In the genomic region with DNA sequence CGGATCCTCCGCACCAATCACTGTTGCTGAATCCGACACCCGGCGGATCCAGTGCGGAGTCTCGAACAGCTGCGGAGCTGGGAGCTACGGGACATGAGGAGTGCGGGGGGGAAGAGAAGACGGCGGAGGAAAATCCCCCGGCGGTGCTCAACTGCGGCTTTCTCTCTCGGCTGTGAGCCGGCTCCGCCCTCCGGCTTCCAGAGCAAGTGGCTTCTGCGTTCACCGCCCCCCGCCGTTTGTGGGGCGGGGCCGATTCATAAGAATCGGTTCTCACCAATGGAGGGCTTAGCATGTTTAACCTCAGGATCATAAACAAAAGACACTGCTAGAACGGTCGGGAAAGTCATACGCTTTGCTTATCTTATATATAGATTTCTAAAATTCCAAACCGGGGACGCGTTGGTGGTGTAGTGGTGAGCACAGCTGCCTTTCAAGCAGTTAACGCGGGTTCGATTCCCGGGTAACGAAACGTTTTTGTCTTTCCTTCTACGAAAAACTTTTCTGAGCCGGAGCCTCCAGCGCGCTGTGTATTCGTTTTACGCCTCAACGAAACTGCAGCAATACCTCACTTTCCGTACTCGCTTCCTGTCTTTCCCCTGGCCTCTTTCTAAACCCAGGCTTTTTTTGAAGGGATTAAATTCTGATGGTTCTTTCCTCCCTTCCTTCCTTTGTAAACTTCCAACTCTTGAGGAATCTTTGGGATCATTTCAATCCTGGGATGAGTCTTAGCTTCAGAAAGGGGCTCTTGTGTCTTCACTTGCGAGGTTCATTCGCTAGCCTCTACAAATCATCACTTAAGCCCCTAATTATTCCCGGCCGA, we compare ENCODE assay signal across 8 cellular contexts. TPM values are rescaled to one million over a fixed set of nuclear protein-coding genes. Genes with fewer than 3 reads are reported as not detected.
A peak's percentile ranks its signal among the peaks of the same experiment; 100 is the strongest.
DNase-seq lines count a peak whose midpoint lies in the region; ATAC-seq, FAIRE-seq and TF ChIP-seq lines count a peak whose summit lies in the region.
"Not testable (repeated sequence)": the region's sequence is repeated elsewhere in the genome, so short reads cannot be mapped to it uniquely, and the experiment has no call there.

No MANE protein-coding gene starts in this region.

- peak overlapping the region; percentile 73 for H3K4me3 ChIP-seq in Loucy (ENCODE audit: low read length, poor library complexity, severe bottlenecking)
- peak overlapping the region; percentile 62 for H3K4me3 ChIP-seq in fibroblast of villous mesenchyme (ENCODE audit: low read depth, low read length)

- FAIRE-seq in H54 (lab: Jason Lieb, UNC) = peak; percentile 27

- peak overlapping the region; percentile 71 for H3K4me2 ChIP-seq in Loucy (ENCODE audit: low read depth, low read length, poor library complexity, severe bottlenecking)

- H3K9me2 ChIP-seq in Loucy (replicated peaks; ENCODE audit: low read depth, low read length) = not testable (repeated sequence)

- not testable (repeated sequence) for TF ChIP-seq POLR2A in H54 (IDR thresholded peaks at IDR 0.05; ENCODE audit: low read depth, low read length)

- peak overlapping the region; percentile 60 for H3K9ac ChIP-seq in Loucy (ENCODE audit: low read depth, low read length, poor library complexity, severe bottlenecking)

- peak overlapping the region; percentile 94 for H3K4me3 Mint-ChIP-seq in natural killer cell treated with Interleukin-12 subunit alpha and Interleukin-12 subunit beta and Interleukin-15 and Interleukin-18, amount 100 ng/mL, for 72 hours
- peak overlapping the region; percentile 84 to 91 for H3K4me3 Mint-ChIP-seq in stimulated activated naive B cell treated with anti-CD40 and anti-IgM and Interleukin-4, amounts not matched to agents 10 μg/mL and 1 μg/mL and 100 μg/mL, for 72 hours

- DNase-seq in ELF-1 (ENCODE audit: low read depth, low spot score) (peak; percentile 100), H54 (ENCODE audit: insufficient read length, low spot score) (peak; percentile 78), SIG-M5 (lab: John Stamatoyannopoulos, UW) (peak; percentile 43), fibroblast of villous mesenchyme (ENCODE audit: low read depth) (peak; percentile 98)
- peak; percentile 62 for DNase-seq in activated gamma-delta T cell treated with anti-CD3 and anti-CD28 coated beads, Interleukin-2, amount 50 U/mL, for 16 hours (ENCODE audit: low read depth)
- peak; percentile 96 for DNase-seq in natural killer cell treated with Interleukin-12 subunit alpha and Interleukin-12 subunit beta and Interleukin-15 and Interleukin-18, amount 100 ng/mL, for 72 hours (ENCODE audit: low spot score)
- DNase-seq in stimulated activated naive B cell treated with anti-CD40 and anti-IgM and Interleukin-4, amounts not matched to agents 10 μg/mL and 1 μg/mL and 100 μg/mL, for 72 hours = peak; percentile 92

- not testable (repeated sequence) for H3K36me3 ChIP-seq in Loucy (ENCODE audit: insufficient read depth, low read length)

- not testable (repeated sequence) for H3K27me3 Mint-ChIP-seq in natural killer cell treated with Interleukin-12 subunit alpha and Interleukin-12 subunit beta and Interleukin-15 and Interleukin-18, amount 100 ng/mL, for 72 hours
- peaks cover 5 to 12% of the 10 kb centered on the region in 2 donors for H3K27me3 Mint-ChIP-seq in stimulated activated naive B cell treated with anti-CD40 and anti-IgM and Interleukin-4, amounts not matched to agents 10 μg/mL and 1 μg/mL and 100 μg/mL, for 72 hours

- not testable (repeated sequence) for H3K9me3 ChIP-seq in Loucy (ENCODE audit: insufficient read depth, low read depth, low read length)

- not testable (repeated sequence) for H4K20me1 ChIP-seq in Loucy (ENCODE audit: insufficient read depth, low read length, poor library complexity, severe bottlenecking)

- H3K4me1 Mint-ChIP-seq in natural killer cell treated with Interleukin-12 subunit alpha and Interleukin-12 subunit beta and Interleukin-15 and Interleukin-18, amount 100 ng/mL, for 72 hours (ENCODE audit: low read depth in 2 of 2) = peaks cover 20 to 27% of the 10 kb centered on the region in 2 donors
- peaks cover 8 to 10% of the 10 kb centered on the region in 2 donors for H3K4me1 Mint-ChIP-seq in stimulated activated naive B cell treated with anti-CD40 and anti-IgM and Interleukin-4, amounts not matched to agents 10 μg/mL and 1 μg/mL and 100 μg/mL, for 72 hours

- peak overlapping the region; percentile 97 to 99 for H3K27ac Mint-ChIP-seq in natural killer cell treated with Interleukin-12 subunit alpha and Interleukin-12 subunit beta and Interleukin-15 and Interleukin-18, amount 100 ng/mL, for 72 hours
- peak overlapping the region; percentile 99 for H3K27ac Mint-ChIP-seq in stimulated activated naive B cell treated with anti-CD40 and anti-IgM and Interleukin-4, amounts not matched to agents 10 μg/mL and 1 μg/mL and 100 μg/mL, for 72 hours

- not testable (repeated sequence) for H3K36me3 Mint-ChIP-seq in natural killer cell treated with Interleukin-12 subunit alpha and Interleukin-12 subunit beta and Interleukin-15 and Interleukin-18, amount 100 ng/mL, for 72 hours; stimulated activated naive B cell treated with anti-CD40 and anti-IgM and Interleukin-4, amounts not matched to agents 10 μg/mL and 1 μg/mL and 100 μg/mL, for 72 hours

- H3K79me2 ChIP-seq in Loucy (ENCODE audit: insufficient read depth, low read length) = not testable (repeated sequence)

- TF ChIP-seq CTCF in Loucy (conservative IDR thresholded peaks at IDR 0.05; ENCODE audit: low read length); fibroblast of villous mesenchyme (IDR thresholded peaks at IDR 0.05; ENCODE audit: insufficient read depth, low read depth, low read length): not testable (repeated sequence)

- not testable (repeated sequence) for H3K4me1 ChIP-seq in Loucy (ENCODE audit: insufficient read depth, low read length, poor library complexity, severe bottlenecking)

- H2AFZ ChIP-seq in Loucy (ENCODE audit: low read length) = peak overlapping the region; percentile 81

- H3F3A ChIP-seq in Loucy (ENCODE audit: low read depth) = not testable (repeated sequence)

- H3K9me3 Mint-ChIP-seq in natural killer cell treated with Interleukin-12 subunit alpha and Interleukin-12 subunit beta and Interleukin-15 and Interleukin-18, amount 100 ng/mL, for 72 hours; stimulated activated naive B cell treated with anti-CD40 and anti-IgM and Interleukin-4, amounts not matched to agents 10 μg/mL and 1 μg/mL and 100 μg/mL, for 72 hours: not testable (repeated sequence)

- peak; percentile 94 to 96 for ATAC-seq in natural killer cell treated with Interleukin-12 subunit alpha and Interleukin-12 subunit beta and Interleukin-15 and Interleukin-18, amount 100 ng/mL, for 72 hours
- peak; percentile 91 to 96 for ATAC-seq in stimulated activated naive B cell treated with anti-CD40 and anti-IgM and Interleukin-4, amounts not matched to agents 10 μg/mL and 1 μg/mL and 100 μg/mL, for 72 hours (replicated peaks)

- not testable (repeated sequence) for H3K27me3 ChIP-seq in Loucy (ENCODE audit: insufficient read depth, low read length, poor library complexity, severe bottlenecking)

RNA-seq across cellular contexts. Expression of gene FCGR3B, which starts 18.4 kb away (rescaled TPM):
- not detected in 2 replicates for total RNA-seq in fibroblast of villous mesenchyme
- 1 to 10 TPM; 2.7 to 3.0 TPM for total RNA-seq in natural killer cell treated with Interleukin-12 subunit alpha and Interleukin-12 subunit beta and Interleukin-15 and Interleukin-18, amount 100 ng/mL, for 72 hours

RNA-seq across cellular contexts. Expression of gene FCGR2B, which starts 50.4 kb away (rescaled TPM):
- total RNA-seq in fibroblast of villous mesenchyme = not detected in 2 replicates
- 1 to 10 TPM in 1 of 2 donors, under 1 TPM in 1; 0.83 to 7.1 TPM for total RNA-seq in natural killer cell treated with Interleukin-12 subunit alpha and Interleukin-12 subunit beta and Interleukin-15 and Interleukin-18, amount 100 ng/mL, for 72 hours

Comparison
In these comparisons a context has a peak if more than half of its experiments do, and no peak if none do; other contexts are left out.
1. Peak in every context shown above with its lines: DNase-seq, ATAC-seq and H3K4me3 ChIP-seq.
2. DNase-seq: peak in every context shown above with its lines; median percentile 100 in ELF-1; 98 in fibroblast of villous mesenchyme; 96 in natural killer cell treated with Interleukin-12 subunit alpha and Interleukin-12 subunit beta and Interleukin-15 and Interleukin-18, amount 100 ng/mL, for 72 hours; 92 in stimulated activated naive B cell treated with anti-CD40 and anti-IgM and Interleukin-4, amounts not matched to agents 10 μg/mL and 1 μg/mL and 100 μg/mL, for 72 hours; 78 in H54; 62 in activated gamma-delta T cell treated with anti-CD3 and anti-CD28 coated beads, Interleukin-2, amount 50 U/mL, for 16 hours; 43 in SIG-M5.